In the genomic region with DNA sequence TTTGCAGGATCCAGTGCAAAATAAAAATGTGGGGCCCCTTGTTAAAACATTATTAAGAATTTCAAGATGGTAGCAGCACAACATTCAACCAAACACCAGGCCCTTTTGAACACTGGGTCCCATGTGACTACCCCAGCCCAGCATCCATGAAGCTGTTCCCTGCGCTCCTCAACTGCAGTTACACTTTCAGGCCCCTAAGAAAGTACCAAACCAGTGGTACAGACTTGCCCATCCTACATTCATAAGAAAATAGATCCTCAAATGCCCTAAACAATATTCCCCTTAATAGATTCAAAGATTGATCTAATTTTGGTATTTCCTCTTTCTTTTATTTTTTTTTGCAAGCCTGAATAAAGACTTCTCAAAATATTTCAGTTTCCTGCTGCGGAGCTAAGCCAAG, we compare ENCODE assay signal across 16 cellular contexts.
DNase-seq lines count a peak whose midpoint lies in the region; ATAC-seq and TF ChIP-seq lines count a peak whose summit lies in the region.
"Had no signal": no experiment of that assay in that cellular context is flagged by ENCODE, and none has a peak within 500 bp of the region (broad histone marks: within the 10 kb centered on the region; RNA-seq: fewer than 3 reads in every experiment).

No MANE protein-coding gene starts in this region.

- peak overlapping the region; percentile 95 for H2AK5ac ChIP-seq in IMR-90 (ENCODE audit: low read depth, low read length)

- no peaks in the 10 kb centered on the region for H3K36me3 ChIP-seq in IMR-90 (ENCODE audit: control insufficient read depth, insufficient read depth, low read length)
- H3K36me3 ChIP-seq: SJCRH30 had no signal

- peaks cover 15% of the 10 kb centered on the region for H3K9me1 ChIP-seq in IMR-90 (ENCODE audit: insufficient read depth, low read length)

- TF ChIP-seq POLR2A in IMR-90 (IDR thresholded peaks at IDR 0.05; ENCODE audit: low read depth, low read length) = no peak

- H3K56ac ChIP-seq in IMR-90 (ENCODE audit: extremely low read depth, insufficient read depth, low read length) = no peak overlapping the region

- H3K9ac ChIP-seq in IMR-90 (ENCODE audit: low read depth, low read length) = no peak overlapping the region

- peaks cover 14% of the 10 kb centered on the region for H3K4me1 ChIP-seq in IMR-90 (ENCODE audit: control insufficient read depth, insufficient read depth, low read length)

- H3K4me1 Mint-ChIP-seq in effector memory CD8-positive, alpha-beta T cell (ENCODE audit: low read depth in 2 of 2) = peaks cover 28 to 60% of the 10 kb centered on the region in 2 donors
- H3K4me1 Mint-ChIP-seq in nephron progenitor cell = peaks cover 64% of the 10 kb centered on the region
- H3K4me1 Mint-ChIP-seq: B cell had no signal

- peak overlapping the region; percentile 76 for H2BK5ac ChIP-seq in IMR-90 (ENCODE audit: low read depth, low read length, poor library complexity, severe bottlenecking)

- peak overlapping the region; percentile 69; the same call in 1 of the 2 replicates for H3K4me2 ChIP-seq in IMR-90 (ENCODE audit: low read depth, low read length)

- H2AK9ac ChIP-seq in IMR-90 (replicated peaks; ENCODE audit: low read depth, low read length, poor library complexity) = no peak overlapping the region

- in situ Hi-C loops in IMR-90 (cut with MboI; ENCODE audit: low sequenced_read_pairs) = no loop called here

- no peaks in the 10 kb centered on the region for H3K27me3 Mint-ChIP-seq in effector memory CD8-positive, alpha-beta T cell
- no peaks in the 10 kb centered on the region for H3K27me3 Mint-ChIP-seq in nephron progenitor cell (ENCODE audit: low read depth, poor library complexity)
- H3K27me3 Mint-ChIP-seq: B cell had no signal

- CTCF ChIA-PET in AG04450 (lab: Charles Lee) = no interaction called here
- CTCF ChIA-PET in IMR-90 (lab: Yijun Ruan, JAX) = no interaction called here

- peak overlapping the region; percentile 55; the same call in 1 of the 3 replicates for H2BK15ac ChIP-seq in IMR-90 (ENCODE audit: low read depth, low read length)

- H3K4me3 Mint-ChIP-seq in effector memory CD8-positive, alpha-beta T cell = peak overlapping the region; percentile 26 to 56
- H3K4me3 Mint-ChIP-seq in nephron progenitor cell = no peak overlapping the region
- H3K4me3 Mint-ChIP-seq: B cell had no signal

- peak overlapping the region; percentile 98 for H3K18ac ChIP-seq in IMR-90 (ENCODE audit: low read depth, low read length)

- peak overlapping the region; percentile 92; the same call in 1 of the 2 replicates for H2BK20ac ChIP-seq in IMR-90 (ENCODE audit: low read depth, low read length)

- H4K5ac ChIP-seq in IMR-90 (ENCODE audit: low read depth, low read length) = peak overlapping the region; percentile 74; the same call in 1 of the 2 replicates

- WGBS in IMR-90 (ENCODE audit: extremely low coverage in 2 of 2, insufficient read length in 1 of 2), 2 experiments = no CpG with 5 or more reads among the region's 2 CpGs

- H3K79me1 ChIP-seq in IMR-90 (ENCODE audit: low read depth in 1 of 2, low read length in 2 of 2) = peaks cover 0 to 8% of the 10 kb centered on the region in 2 experiments; a peak in 1 of 4 replicates

- no peak overlapping the region for H3K4me3 ChIP-seq in AG04450 (ENCODE audit: low read depth, low read length)
- H3K4me3 ChIP-seq in IMR-90 (ENCODE audit: insufficient read depth, low read depth, low read length) = no peak overlapping the region
- H3K4me3 ChIP-seq: SJCRH30 had no signal

- peak overlapping the region; percentile 81 to 94 for H3K27ac Mint-ChIP-seq in effector memory CD8-positive, alpha-beta T cell
- peak overlapping the region; percentile 67 for H3K27ac Mint-ChIP-seq in nephron progenitor cell
- H3K27ac Mint-ChIP-seq: B cell had no signal

- POLR2A ChIA-PET in AG04450 (lab: Yijun Ruan, JAX) = interaction anchor here (0.8 to 2.1 kb wide), 2 partner anchors 14 to 16 kb away, joined by 3 to 9 read pairs; no protein-coding TSS in a partner anchor
- POLR2A ChIA-PET in IMR-90 (lab: Charles Lee; ENCODE audit: unreplicated experiment) = no interaction called here

- H4K91ac ChIP-seq in IMR-90 (ENCODE audit: insufficient read depth, low read depth, low read length) = peak overlapping the region; percentile 63; the same call in 1 of the 2 replicates

- no TSS peak for BruUV-seq in IMR-90 (replicated peaks; lab: Mats Ljungman, UMichigan)

- H3K27me3 ChIP-seq in AG04450 (ENCODE audit: control insufficient read depth, insufficient read depth, low read length) (no peaks in the 10 kb centered on the region), IMR-90 (ENCODE audit: control insufficient read depth, insufficient read depth, low read length) (no peaks in the 10 kb centered on the region)
- H3K27me3 ChIP-seq: SJCRH30 had no signal

- peak overlapping the region; percentile 2 to 72 for H4K8ac ChIP-seq in IMR-90 (ENCODE audit: low read depth in 2 of 2, low read length in 2 of 2)

- no peak for TF ChIP-seq RAD21 in IMR-90 (IDR thresholded peaks at IDR 0.05; ENCODE audit: low read length)

- peak overlapping the region; percentile 87 for H3K4ac ChIP-seq in IMR-90 (ENCODE audit: low read depth, low read length)

- H3K14ac ChIP-seq in IMR-90 (replicated peaks; ENCODE audit: low read depth, low read length) = peak overlapping the region; percentile 94

- peak; percentile 25; the same call in 1 of the 2 replicates for ATAC-seq in IMR-90 (ENCODE audit: low read depth)
- ATAC-seq in effector memory CD8-positive, alpha-beta T cell (replicated peaks) = no peak
- no peak for ATAC-seq in omental fat pad (ENCODE audit: low FRiP score)

- no peaks in the 10 kb centered on the region for H3K9me3 ChIP-seq in AG04450 (ENCODE audit: control insufficient read depth, insufficient read depth, low read length)
- H3K9me3 ChIP-seq in IMR-90 (ENCODE audit: control insufficient read depth, insufficient read depth, low read length) = no peaks in the 10 kb centered on the region
- H3K9me3 ChIP-seq: SJCRH30 had no signal

- intact Hi-C loops in IMR-90 (cut with micrococcal nuclease) = no loop called here

- peak overlapping the region; percentile 61; the same call in 1 of the 2 replicates for H3K23ac ChIP-seq in IMR-90 (ENCODE audit: low read depth, low read length)

- dilution Hi-C loops in IMR-90 (cut with HindIII; ENCODE audit: low sequenced_read_pairs, unreplicated experiment) = no loop called here

- peak overlapping the region; percentile 92 for H2BK120ac ChIP-seq in IMR-90 (ENCODE audit: low read depth, low read length)

- no peak overlapping the region for H2AFZ ChIP-seq in IMR-90 (replicated peaks; ENCODE audit: low read length, poor library complexity)

- H4K20me1 ChIP-seq in IMR-90 (ENCODE audit: insufficient read depth, low read length) = no peaks in the 10 kb centered on the region; the same call in 1 of the 2 replicates

- TF ChIP-seq CTCF in AG04450 (IDR thresholded peaks at IDR 0.05; ENCODE audit: low read depth, low read length) (no peak), IMR-90 (conservative IDR thresholded peaks at IDR 0.05; ENCODE audit: low read depth, low read length) (no peak), nephron progenitor cell (IDR thresholded peaks at IDR 0.05) (no peak), omental fat pad (IDR thresholded peaks at IDR 0.05) (no peak)

- H3K36me3 Mint-ChIP-seq in effector memory CD8-positive, alpha-beta T cell (ENCODE audit: insufficient read depth) = peaks cover 4% of the 10 kb centered on the region
- H3K36me3 Mint-ChIP-seq in nephron progenitor cell (ENCODE audit: low read depth) = no peaks in the 10 kb centered on the region

- H3K27ac ChIP-seq in AG04450 (ENCODE audit: low read depth, low read length) (peak overlapping the region; percentile 32), IMR-90 (ENCODE audit: insufficient read depth, low read length) (peak overlapping the region; percentile 62)
- H3K27ac ChIP-seq: SJCRH30 had no signal

- no peaks in the 10 kb centered on the region for H3K9me3 Mint-ChIP-seq in effector memory CD8-positive, alpha-beta T cell
- H3K9me3 Mint-ChIP-seq in nephron progenitor cell = no peaks in the 10 kb centered on the region

- DNase-seq in AG04450 (ENCODE audit: low read depth, low spot score) = no peak
- no peak for DNase-seq in IMR-90
- no peak for DNase-seq in effector memory CD8-positive, alpha-beta T cell
- no peak for DNase-seq in nephron progenitor cell
- no peak for DNase-seq in RPMI8226
- DNase-seq in omental fat pad (ENCODE audit: low spot score) = no peak
- no peak for DNase-seq in NCI-H1417 treated with DMSO at 0.1 percent for 48 hours (lab: John Stamatoyannopoulos, UW)
- DNase-seq in NAMALWA (ENCODE audit: low spot score) = no peak
- DNase-seq: activated effector memory CD4-positive, alpha-beta T cell treated with anti-CD3 and anti-CD28 coated beads, Interleukin-2, amount 50 U/mL, for 16 hours; hypothalamus; KG1; NCI-H187; NCI-H774; SJCRH30; stimulated activated CD4-positive, alpha-beta T cell treated with anti-CD3 and anti-CD28 coated beads, Interleukin-2, amount 100 ng/mL, for 24 hours had no signal

TF ChIP-seq in IMR-90, 13 proteins besides CTCF, POLR2A, EP300 and RAD21:
- TF ChIP-seq NFE2L2 (IDR thresholded peaks at IDR 0.05; ENCODE audit: low read depth, low read length) = no peak
- TF ChIP-seq SMC3 (IDR thresholded peaks at IDR 0.05; ENCODE audit: low read depth, low read length) = no peak
- no peak for TF ChIP-seq MXI1 (IDR thresholded peaks at IDR 0.05; ENCODE audit: borderline replicate concordance, low read depth, low read length)
- no peak for TF ChIP-seq MAFK (IDR thresholded peaks at IDR 0.05; ENCODE audit: low read depth, low read length)
- TF ChIP-seq MAZ (IDR thresholded peaks at IDR 0.05; ENCODE audit: borderline replicate concordance, low read depth, low read length) = no peak
- TF ChIP-seq BHLHE40 (IDR thresholded peaks at IDR 0.05; ENCODE audit: low read depth, low read length) = no peak
- TF ChIP-seq RCOR1 (IDR thresholded peaks at IDR 0.05; ENCODE audit: insufficient replicate concordance, low read length) = no peak
- no peak for TF ChIP-seq CEBPB (IDR thresholded peaks at IDR 0.05; ENCODE audit: low read depth, low read length)
TF ChIP-seq in IMR-90: peak in this region for 0.
